Comparison of ENCODE assay signal across 8 cellular contexts in genomic region chr12:98745578-98746391, GRCh38.
DNase-seq lines count a peak whose midpoint lies in the region; ATAC-seq, FAIRE-seq and TF ChIP-seq lines count a peak whose summit lies in the region.

No MANE protein-coding gene starts in this region.

- H3K27me3 ChIP-seq in layer of hippocampus (ENCODE audit: control insufficient read depth, insufficient read depth, low read length), result no peaks in the 10 kb centered on the region

- DNase-seq in astrocyte of the spinal cord (ENCODE audit: low read depth, low spot score) (no peak), GDM1 (lab: John Stamatoyannopoulos, UW) (no peak), SHP77 treated with DMSO at 0.1 percent for 48 hours (lab: John Stamatoyannopoulos, UW) (no peak), D721Med (ENCODE audit: insufficient read length, low spot score) (no peak)
- DNase-seq in stimulated activated naive CD4-positive, alpha-beta T cell treated with Interleukin-2 at 50 U/mL for 16 hours (lab: John Stamatoyannopoulos, UW), result peak; percentile 45

- TF ChIP-seq CTCF in astrocyte of the spinal cord (IDR thresholded peaks at IDR 0.05; ENCODE audit: low read depth, low read length), result no peak
- no peak for TF ChIP-seq CTCF in D721Med (IDR thresholded peaks at IDR 0.05; ENCODE audit: insufficient read depth, missing control alignments)

- H3K27ac ChIP-seq in layer of hippocampus (ENCODE audit: low read depth, low read length), result peak overlapping the region; percentile 77

- in situ Hi-C loops in astrocyte of the spinal cord (cut with HindIII; ENCODE audit: low sequenced_read_pairs), result no loop called here

- FAIRE-seq in D721Med (lab: Jason Lieb, UNC), result no peak

- ATAC-seq in GM18867 (IDR thresholded peaks at IDR 0.05; ENCODE audit: unreplicated experiment) (peak; percentile 69), HG03571 (IDR thresholded peaks at IDR 0.05; ENCODE audit: unreplicated experiment) (peak; percentile 56)

- H3K4me3 ChIP-seq in astrocyte of the spinal cord (ENCODE audit: low read depth, low read length), result peak overlapping the region; percentile 32
